8 cellular contexts compared by ENCODE assay signal in the genomic region with DNA sequence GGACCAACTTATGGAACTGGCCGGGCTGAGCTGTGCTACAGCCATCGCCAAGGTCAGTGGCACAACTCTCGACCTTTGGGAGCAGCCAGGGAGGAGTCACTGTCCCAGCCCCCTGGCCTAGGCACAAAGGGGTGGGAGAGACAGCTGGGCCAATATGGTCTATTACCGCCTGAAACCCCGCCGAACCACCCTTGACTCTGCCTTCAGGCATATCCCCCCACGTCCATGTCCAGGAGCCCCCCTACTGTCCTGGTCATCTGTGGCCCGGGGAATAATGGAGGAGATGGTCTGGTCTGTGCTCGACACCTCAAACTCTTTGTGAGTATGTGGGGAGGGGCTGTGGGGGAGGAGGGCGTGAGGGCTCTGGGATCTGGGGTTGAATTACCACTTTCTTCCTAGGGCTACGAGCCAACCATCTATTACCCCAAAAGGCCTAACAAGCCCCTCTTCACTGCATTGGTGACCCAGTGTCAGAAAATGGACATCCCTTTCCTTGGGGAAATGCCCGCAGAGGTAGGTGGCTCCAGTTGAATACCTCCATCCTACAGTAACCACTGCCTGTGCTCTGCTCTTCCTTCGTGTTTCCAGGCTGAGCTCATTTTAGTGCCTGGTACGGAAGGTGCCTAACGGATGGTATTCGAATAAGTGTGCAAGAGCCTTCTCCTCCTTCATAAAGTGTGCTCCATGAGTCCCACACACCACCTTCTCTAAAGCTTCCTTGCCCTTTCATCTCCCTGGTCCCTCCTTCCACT. TPM values are rescaled to one million over a fixed set of nuclear protein-coding genes. Genes with fewer than 3 reads are reported as not detected.
DNase-seq lines count a peak whose midpoint lies in the region; ATAC-seq and TF ChIP-seq lines count a peak whose summit lies in the region.

No MANE protein-coding gene starts in this region.

- WGBS in esophagus muscularis mucosa = 63% methylated on average over 9 of the region's 16 CpGs

- H3K4me3 ChIP-seq in GM08714 (ENCODE audit: low read length) (peak overlapping the region; percentile 81), esophagus muscularis mucosa (peak overlapping the region; percentile 72 to 87 (median 80))

- no peaks in the 10 kb centered on the region for H3K27me3 Mint-ChIP-seq in progenitor cell of endocrine pancreas

- TF ChIP-seq POLR2A in esophagus muscularis mucosa (IDR thresholded peaks at IDR 0.05; ENCODE audit: low read depth) = no peak

- intact Hi-C loops in esophagus muscularis mucosa (cut with DNase I) = loop anchor here (5.0 to 10.0 kb wide), 2 partner anchors 108 to 135 kb away; no protein-coding TSS in a partner anchor

- H3K27ac ChIP-seq in RWPE1 (peak overlapping the region; percentile 79), esophagus muscularis mucosa (replicated peaks in 1 of 4) (peak overlapping the region; percentile 85 to 91 (median 88))

- peaks cover 11 to 21% (median 19%) of the 10 kb centered on the region in 4 donors for H3K4me1 ChIP-seq in esophagus muscularis mucosa

- DNase-seq in RWPE1 (ENCODE audit: low spot score) (no peak), esophagus muscularis mucosa (ENCODE audit: extremely low spot score) (no peak), progenitor cell of endocrine pancreas (ENCODE audit: low spot score, unreplicated experiment) (no peak), GM10266 (ENCODE audit: extremely low spot score) (no peak), A172 (ENCODE audit: low spot score) (no peak)

- peaks cover 10% of the 10 kb centered on the region for H3K36me3 Mint-ChIP-seq in progenitor cell of endocrine pancreas (ENCODE audit: insufficient read depth)

- POLR2A ChIA-PET in RWPE1 (lab: Yijun Ruan, JAX; ENCODE audit: low non-redundant PET) = interaction anchor here (0.6 to 1.5 kb wide), 3 partner anchors 12 to 92 kb away, joined by 3 to 5 read pairs (median 3); partner anchors contain the start of genes MEF2D and TTC24

- H3K36me3 ChIP-seq in esophagus muscularis mucosa = peaks cover 23 to 46% (median 45%) of the 10 kb centered on the region in 4 donors

- H3K9me3 Mint-ChIP-seq in progenitor cell of endocrine pancreas (ENCODE audit: low read depth) = no peaks in the 10 kb centered on the region

- ATAC-seq in GM21515 (IDR thresholded peaks at IDR 0.05; ENCODE audit: unreplicated experiment) (no peak), GM19328 (IDR thresholded peaks at IDR 0.05; ENCODE audit: unreplicated experiment) (no peak)

- CTCF ChIA-PET in RWPE1 (lab: Yijun Ruan, JAX) = interaction anchor here (1.3 to 1.8 kb wide), 2 partner anchors 16 to 27 kb away, joined by 3 to 6 read pairs; partner anchors contain the start of gene HAPLN2

- TF ChIP-seq EP300 in esophagus muscularis mucosa (IDR thresholded peaks at IDR 0.05) = no peak

- H3K4me3 Mint-ChIP-seq in progenitor cell of endocrine pancreas (ENCODE audit: low read depth) = peak overlapping the region; percentile 85

- H3K9me3 ChIP-seq in esophagus muscularis mucosa = no peaks in the 10 kb centered on the region

- peak overlapping the region; percentile 49 for H3K27ac Mint-ChIP-seq in progenitor cell of endocrine pancreas

- H3K27me3 ChIP-seq in esophagus muscularis mucosa = no peaks in the 10 kb centered on the region

- TF ChIP-seq CTCF in RWPE1 (conservative IDR thresholded peaks at IDR 0.05; ENCODE audit: low read depth) (no peak), esophagus muscularis mucosa (IDR thresholded peaks at IDR 0.05) (no peak), progenitor cell of endocrine pancreas (IDR thresholded peaks at IDR 0.05; ENCODE audit: unreplicated experiment) (no peak), GM10266 (IDR thresholded peaks at IDR 0.05; ENCODE audit: control insufficient read depth, insufficient read depth, low read depth, missing control alignments) (no peak)

- H3K4me1 Mint-ChIP-seq in progenitor cell of endocrine pancreas (ENCODE audit: low read depth) = peaks cover 4% of the 10 kb centered on the region

RNA-seq across cellular contexts. Expression of gene NAXE, which starts 0.8 kb away (rescaled TPM):
- total RNA-seq in esophagus muscularis mucosa = 10 to 100 TPM; 73.5 to 98.0 (median 85.2) TPM
- 108 and 115 TPM in 2 replicates for total RNA-seq in progenitor cell of endocrine pancreas
- 174 and 204 TPM in 2 replicates for total RNA-seq in A172 (2014; rRNA removed; shearing (Covaris generic))

RNA-seq across cellular contexts. Expression of gene GPATCH4, which starts 8.9 kb away (rescaled TPM):
- 10 to 100 TPM; 22.6 to 32.8 (median 26.4) TPM for total RNA-seq in esophagus muscularis mucosa
- total RNA-seq in progenitor cell of endocrine pancreas = 26.2 and 27.0 TPM in 2 replicates
- 53.1 and 54.1 TPM in 2 replicates for total RNA-seq in A172 (2014; rRNA removed; shearing (Covaris generic))

RNA-seq across cellular contexts. Expression of gene TTC24, which starts 12.8 kb away (rescaled TPM):
- total RNA-seq in esophagus muscularis mucosa (not detected), progenitor cell of endocrine pancreas (not detected in 2 replicates)
- not detected in 2 replicates for total RNA-seq in A172 (2014; rRNA removed; shearing (Covaris generic))

RNA-seq across cellular contexts. Expression of gene IQGAP3, which starts 20.0 kb away (rescaled TPM):
- total RNA-seq in esophagus muscularis mucosa = 1 to 10 TPM in 1 of 4 donors, under 1 TPM in 2, not detected in 1; 0.06 to 1.1 (median 0.50) TPM
- 29.6 and 32.4 TPM in 2 replicates for total RNA-seq in progenitor cell of endocrine pancreas
- total RNA-seq in A172 (2014; rRNA removed; shearing (Covaris generic)) = 58.9 and 66.2 TPM in 2 replicates

RNA-seq across cellular contexts. Expression of gene HAPLN2, which starts 26.9 kb away (rescaled TPM):
- 1 to 10 TPM in 3 of 4 donors, under 1 TPM in 1; 0.83 to 5.1 (median 2.2) TPM for total RNA-seq in esophagus muscularis mucosa
- total RNA-seq in progenitor cell of endocrine pancreas = 0.38 and 0.93 TPM in 2 replicates
- total RNA-seq in A172 (2014; rRNA removed; shearing (Covaris generic)) = 0.26 TPM in 1 of 2 replicates, not detected in the other
